In the genomic region with DNA sequence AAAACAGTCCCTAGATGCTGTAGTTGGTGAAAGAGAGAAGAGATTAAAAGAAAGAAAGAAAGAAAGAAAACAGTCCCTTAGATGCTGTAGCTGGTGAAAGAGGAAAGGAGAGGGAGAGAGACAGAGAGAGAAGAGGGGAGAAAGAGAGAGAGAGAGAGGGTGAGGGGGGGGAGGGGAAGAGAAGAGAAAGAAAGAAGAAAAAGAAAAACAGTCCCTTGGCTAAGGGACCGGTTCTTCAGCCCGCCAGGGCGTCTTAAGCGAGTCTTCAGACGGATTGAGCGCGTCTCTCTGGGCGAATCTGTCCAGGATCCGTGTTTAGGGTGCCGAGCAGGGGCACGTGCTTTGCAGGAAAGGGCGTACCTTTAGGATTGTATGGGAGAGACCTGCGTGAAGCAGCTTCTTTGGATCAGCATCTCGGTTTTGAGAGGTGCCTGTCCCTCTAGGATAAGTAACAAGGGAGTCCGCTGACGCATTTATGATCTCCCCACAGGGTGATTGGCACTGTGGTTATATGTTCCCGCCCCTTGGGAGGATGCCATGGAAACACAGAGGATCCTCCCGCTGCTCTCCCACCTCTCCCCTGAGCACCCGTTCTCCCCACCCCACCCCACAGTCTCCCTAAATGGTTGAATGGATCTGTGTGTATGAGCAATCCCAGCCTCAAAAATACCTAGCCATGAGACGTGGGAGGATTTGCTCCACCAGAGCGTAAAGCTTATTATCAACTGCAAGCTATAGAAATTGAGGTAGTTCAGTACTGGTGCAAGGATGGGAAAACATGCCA, we compare ENCODE assay signal across 2 cellular contexts.
A peak's percentile ranks its signal among the peaks of the same experiment; 100 is the strongest.
TF ChIP-seq lines count a peak whose summit lies in the region.

No MANE protein-coding gene starts in this region.

TF ChIP-seq in HEK293, 187 proteins besides CTCF, POLR2A, EP300 and RAD21 (continued from another document and continues in another):
- TF ChIP-seq, protein P1, sequence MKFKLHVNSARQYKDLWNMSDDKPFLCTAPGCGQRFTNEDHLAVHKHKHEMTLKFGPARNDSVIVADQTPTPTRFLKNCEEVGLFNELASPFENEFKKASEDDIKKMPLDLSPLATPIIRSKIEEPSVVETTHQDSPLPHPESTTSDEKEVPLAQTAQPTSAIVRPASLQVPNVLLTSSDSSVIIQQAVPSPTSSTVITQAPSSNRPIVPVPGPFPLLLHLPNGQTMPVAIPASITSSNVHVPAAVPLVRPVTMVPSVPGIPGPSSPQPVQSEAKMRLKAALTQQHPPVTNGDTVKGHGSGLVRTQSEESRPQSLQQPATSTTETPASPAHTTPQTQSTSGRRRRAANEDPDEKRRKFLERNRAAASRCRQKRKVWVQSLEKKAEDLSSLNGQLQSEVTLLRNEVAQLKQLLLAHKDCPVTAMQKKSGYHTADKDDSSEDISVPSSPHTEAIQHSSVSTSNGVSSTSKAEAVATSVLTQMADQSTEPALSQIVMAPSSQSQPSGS (tag by site-specific recombination; IDR thresholded peaks at IDR 0.05; ENCODE audit: low read depth), result no peak
- TF ChIP-seq ZNF623 (tag by site-specific recombination; IDR thresholded peaks at IDR 0.05), result 0 out of 2 replicates have a peak, but pooled peaks have one; percentile 13
- TF ChIP-seq, protein P2, sequence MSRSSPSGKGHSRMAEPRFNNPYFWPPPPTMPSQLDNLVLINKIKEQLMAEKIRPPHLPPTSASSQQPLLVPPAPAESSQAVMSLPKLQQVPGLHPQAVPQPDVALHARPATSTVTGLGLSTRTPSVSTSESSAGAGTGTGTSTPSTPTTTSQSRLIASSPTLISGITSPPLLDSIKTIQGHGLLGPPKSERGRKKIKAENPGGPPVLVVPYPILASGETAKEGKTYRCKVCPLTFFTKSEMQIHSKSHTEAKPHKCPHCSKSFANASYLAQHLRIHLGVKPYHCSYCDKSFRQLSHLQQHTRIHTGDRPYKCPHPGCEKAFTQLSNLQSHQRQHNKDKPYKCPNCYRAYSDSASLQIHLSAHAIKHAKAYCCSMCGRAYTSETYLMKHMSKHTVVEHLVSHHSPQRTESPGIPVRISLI (tag by site-specific recombination; IDR thresholded peaks at IDR 0.05), result peak; percentile 97
- TF ChIP-seq ZNF473 (tag by site-specific recombination; IDR thresholded peaks at IDR 0.05), result no peak
- TF ChIP-seq ZNF114 (tag by site-specific recombination; IDR thresholded peaks at IDR 0.05), result no peak
- TF ChIP-seq, protein P3, sequence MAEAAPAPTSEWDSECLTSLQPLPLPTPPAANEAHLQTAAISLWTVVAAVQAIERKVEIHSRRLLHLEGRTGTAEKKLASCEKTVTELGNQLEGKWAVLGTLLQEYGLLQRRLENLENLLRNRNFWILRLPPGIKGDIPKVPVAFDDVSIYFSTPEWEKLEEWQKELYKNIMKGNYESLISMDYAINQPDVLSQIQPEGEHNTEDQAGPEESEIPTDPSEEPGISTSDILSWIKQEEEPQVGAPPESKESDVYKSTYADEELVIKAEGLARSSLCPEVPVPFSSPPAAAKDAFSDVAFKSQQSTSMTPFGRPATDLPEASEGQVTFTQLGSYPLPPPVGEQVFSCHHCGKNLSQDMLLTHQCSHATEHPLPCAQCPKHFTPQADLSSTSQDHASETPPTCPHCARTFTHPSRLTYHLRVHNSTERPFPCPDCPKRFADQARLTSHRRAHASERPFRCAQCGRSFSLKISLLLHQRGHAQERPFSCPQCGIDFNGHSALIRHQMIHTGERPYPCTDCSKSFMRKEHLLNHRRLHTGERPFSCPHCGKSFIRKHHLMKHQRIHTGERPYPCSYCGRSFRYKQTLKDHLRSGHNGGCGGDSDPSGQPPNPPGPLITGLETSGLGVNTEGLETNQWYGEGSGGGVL (tag by site-specific recombination; IDR thresholded peaks at IDR 0.05), result peak; percentile 87
- no peak for TF ChIP-seq OSR2 (tag by site-specific recombination; IDR thresholded peaks at IDR 0.05)
- TF ChIP-seq ZNF416 (tag by site-specific recombination; IDR thresholded peaks at IDR 0.05), result no peak
- TF ChIP-seq, protein P4, sequence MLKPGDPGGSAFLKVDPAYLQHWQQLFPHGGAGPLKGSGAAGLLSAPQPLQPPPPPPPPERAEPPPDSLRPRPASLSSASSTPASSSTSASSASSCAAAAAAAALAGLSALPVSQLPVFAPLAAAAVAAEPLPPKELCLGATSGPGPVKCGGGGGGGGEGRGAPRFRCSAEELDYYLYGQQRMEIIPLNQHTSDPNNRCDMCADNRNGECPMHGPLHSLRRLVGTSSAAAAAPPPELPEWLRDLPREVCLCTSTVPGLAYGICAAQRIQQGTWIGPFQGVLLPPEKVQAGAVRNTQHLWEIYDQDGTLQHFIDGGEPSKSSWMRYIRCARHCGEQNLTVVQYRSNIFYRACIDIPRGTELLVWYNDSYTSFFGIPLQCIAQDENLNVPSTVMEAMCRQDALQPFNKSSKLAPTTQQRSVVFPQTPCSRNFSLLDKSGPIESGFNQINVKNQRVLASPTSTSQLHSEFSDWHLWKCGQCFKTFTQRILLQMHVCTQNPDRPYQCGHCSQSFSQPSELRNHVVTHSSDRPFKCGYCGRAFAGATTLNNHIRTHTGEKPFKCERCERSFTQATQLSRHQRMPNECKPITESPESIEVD (tag by site-specific recombination; IDR thresholded peaks at IDR 0.05), result no peak
- TF ChIP-seq, protein P5, sequence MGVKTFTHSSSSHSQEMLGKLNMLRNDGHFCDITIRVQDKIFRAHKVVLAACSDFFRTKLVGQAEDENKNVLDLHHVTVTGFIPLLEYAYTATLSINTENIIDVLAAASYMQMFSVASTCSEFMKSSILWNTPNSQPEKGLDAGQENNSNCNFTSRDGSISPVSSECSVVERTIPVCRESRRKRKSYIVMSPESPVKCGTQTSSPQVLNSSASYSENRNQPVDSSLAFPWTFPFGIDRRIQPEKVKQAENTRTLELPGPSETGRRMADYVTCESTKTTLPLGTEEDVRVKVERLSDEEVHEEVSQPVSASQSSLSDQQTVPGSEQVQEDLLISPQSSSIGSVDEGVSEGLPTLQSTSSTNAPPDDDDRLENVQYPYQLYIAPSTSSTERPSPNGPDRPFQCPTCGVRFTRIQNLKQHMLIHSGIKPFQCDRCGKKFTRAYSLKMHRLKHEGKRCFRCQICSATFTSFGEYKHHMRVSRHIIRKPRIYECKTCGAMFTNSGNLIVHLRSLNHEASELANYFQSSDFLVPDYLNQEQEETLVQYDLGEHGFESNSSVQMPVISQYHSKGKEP (tag by site-specific recombination; IDR thresholded peaks at IDR 0.05), result no peak
- no peak for TF ChIP-seq ZNF133 (tag by site-specific recombination; IDR thresholded peaks at IDR 0.05)
- 0 out of 2 replicates have a peak, but pooled peaks have one; percentile 50 for TF ChIP-seq ZNF561 (tag by site-specific recombination; IDR thresholded peaks at IDR 0.05; ENCODE audit: borderline replicate concordance)
- TF ChIP-seq KLF7 (tag by site-specific recombination; IDR thresholded peaks at IDR 0.05; ENCODE audit: borderline replicate concordance), result no peak
- TF ChIP-seq ZNF626 (tag by site-specific recombination; IDR thresholded peaks at IDR 0.05), result no peak
- no peak for TF ChIP-seq ZFP41 (tag by site-specific recombination; IDR thresholded peaks at IDR 0.05; ENCODE audit: borderline replicate concordance)
- no peak for TF ChIP-seq ZSCAN23 (tag by site-specific recombination; IDR thresholded peaks at IDR 0.05)
- TF ChIP-seq ZNF544 (tag by site-specific recombination; IDR thresholded peaks at IDR 0.05), result no peak
- no peak for TF ChIP-seq ZNF221 (tag by site-specific recombination; IDR thresholded peaks at IDR 0.05; ENCODE audit: borderline replicate concordance)
- no peak for TF ChIP-seq ZNF23 (tag by site-specific recombination; IDR thresholded peaks at IDR 0.05; ENCODE audit: borderline replicate concordance)
- TF ChIP-seq ZBTB20 (tag by site-specific recombination; IDR thresholded peaks at IDR 0.05), result peak; percentile 15; the same call in 1 of the 2 replicates
- TF ChIP-seq ZNF324 (tag by site-specific recombination; IDR thresholded peaks at IDR 0.05), result no peak
- TF ChIP-seq ZNF37A (tag by site-specific recombination; IDR thresholded peaks at IDR 0.05), result no peak
- TF ChIP-seq ZNF366 (tag by site-specific recombination; conservative IDR thresholded peaks at IDR 0.05), result peak; percentile 95

TF ChIP-seq in GM12878, 131 proteins besides CTCF, POLR2A, EP300 and RAD21 (continued from another document and continues in another):
- TF ChIP-seq, protein P6, sequence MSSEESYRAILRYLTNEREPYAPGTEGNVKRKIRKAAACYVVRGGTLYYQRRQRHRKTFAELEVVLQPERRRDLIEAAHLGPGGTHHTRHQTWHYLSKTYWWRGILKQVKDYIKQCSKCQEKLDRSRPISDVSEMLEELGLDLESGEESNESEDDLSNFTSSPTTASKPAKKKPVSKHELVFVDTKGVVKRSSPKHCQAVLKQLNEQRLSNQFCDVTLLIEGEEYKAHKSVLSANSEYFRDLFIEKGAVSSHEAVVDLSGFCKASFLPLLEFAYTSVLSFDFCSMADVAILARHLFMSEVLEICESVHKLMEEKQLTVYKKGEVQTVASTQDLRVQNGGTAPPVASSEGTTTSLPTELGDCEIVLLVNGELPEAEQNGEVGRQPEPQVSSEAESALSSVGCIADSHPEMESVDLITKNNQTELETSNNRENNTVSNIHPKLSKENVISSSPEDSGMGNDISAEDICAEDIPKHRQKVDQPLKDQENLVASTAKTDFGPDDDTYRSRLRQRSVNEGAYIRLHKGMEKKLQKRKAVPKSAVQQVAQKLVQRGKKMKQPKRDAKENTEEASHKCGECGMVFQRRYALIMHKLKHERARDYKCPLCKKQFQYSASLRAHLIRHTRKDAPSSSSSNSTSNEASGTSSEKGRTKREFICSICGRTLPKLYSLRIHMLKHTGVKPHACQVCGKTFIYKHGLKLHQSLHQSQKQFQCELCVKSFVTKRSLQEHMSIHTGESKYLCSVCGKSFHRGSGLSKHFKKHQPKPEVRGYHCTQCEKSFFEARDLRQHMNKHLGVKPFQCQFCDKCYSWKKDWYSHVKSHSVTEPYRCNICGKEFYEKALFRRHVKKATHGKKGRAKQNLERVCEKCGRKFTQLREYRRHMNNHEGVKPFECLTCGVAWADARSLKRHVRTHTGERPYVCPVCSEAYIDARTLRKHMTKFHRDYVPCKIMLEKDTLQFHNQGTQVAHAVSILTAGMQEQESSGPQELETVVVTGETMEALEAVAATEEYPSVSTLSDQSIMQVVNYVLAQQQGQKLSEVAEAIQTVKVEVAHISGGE (CRISPR knock-in tag; IDR thresholded peaks at IDR 0.05), result no peak
- TF ChIP-seq STAT1 (conservative IDR thresholded peaks at IDR 0.05) (no peak), FOXK2 (IDR thresholded peaks at IDR 0.05) (no peak), YBX1 (IDR thresholded peaks at IDR 0.05) (peak; percentile 58; the same call in 1 of the 2 replicates), GABPA (IDR thresholded peaks at IDR 0.05; ENCODE audit: low read depth) (no peak), BHLHE40 (IDR thresholded peaks at IDR 0.05; ENCODE audit: borderline replicate concordance in 1 of 2, low read depth in 2 of 2, low read length in 1 of 2) (peak; percentile 67 to 88), MYC (IDR thresholded peaks at IDR 0.05; ENCODE audit: insufficient read depth, insufficient read length, insufficient replicate concordance, low read length, severe bottlenecking) (no peak), MEF2B (IDR thresholded peaks at IDR 0.05; ENCODE audit: partially characterized antibody, poor library complexity, severe bottlenecking) (peak; percentile 83), ZNF24 (IDR thresholded peaks at IDR 0.05) (no peak), SUPT20H (IDR thresholded peaks at IDR 0.05; ENCODE audit: borderline replicate concordance, control insufficient read depth, low read depth, low read length) (no peak), SMARCA5 (IDR thresholded peaks at IDR 0.05) (0 out of 2 replicates have a peak, but pooled peaks have one; percentile 29), NFYA (IDR thresholded peaks at IDR 0.05; ENCODE audit: borderline replicate concordance, low read depth, low read length) (no peak), MEF2A (IDR thresholded peaks at IDR 0.05; ENCODE audit: insufficient read depth, low read depth, low read length) (peak; percentile 83)
- TF ChIP-seq, protein P7, sequence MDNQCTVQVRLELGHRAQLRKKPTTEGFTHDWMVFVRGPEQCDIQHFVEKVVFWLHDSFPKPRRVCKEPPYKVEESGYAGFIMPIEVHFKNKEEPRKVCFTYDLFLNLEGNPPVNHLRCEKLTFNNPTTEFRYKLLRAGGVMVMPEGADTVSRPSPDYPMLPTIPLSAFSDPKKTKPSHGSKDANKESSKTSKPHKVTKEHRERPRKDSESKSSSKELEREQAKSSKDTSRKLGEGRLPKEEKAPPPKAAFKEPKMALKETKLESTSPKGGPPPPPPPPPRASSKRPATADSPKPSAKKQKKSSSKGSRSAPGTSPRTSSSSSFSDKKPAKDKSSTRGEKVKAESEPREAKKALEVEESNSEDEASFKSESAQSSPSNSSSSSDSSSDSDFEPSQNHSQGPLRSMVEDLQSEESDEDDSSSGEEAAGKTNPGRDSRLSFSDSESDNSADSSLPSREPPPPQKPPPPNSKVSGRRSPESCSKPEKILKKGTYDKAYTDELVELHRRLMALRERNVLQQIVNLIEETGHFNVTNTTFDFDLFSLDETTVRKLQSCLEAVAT (IDR thresholded peaks at IDR 0.05), result peak; percentile 98
- TF ChIP-seq, protein P8, sequence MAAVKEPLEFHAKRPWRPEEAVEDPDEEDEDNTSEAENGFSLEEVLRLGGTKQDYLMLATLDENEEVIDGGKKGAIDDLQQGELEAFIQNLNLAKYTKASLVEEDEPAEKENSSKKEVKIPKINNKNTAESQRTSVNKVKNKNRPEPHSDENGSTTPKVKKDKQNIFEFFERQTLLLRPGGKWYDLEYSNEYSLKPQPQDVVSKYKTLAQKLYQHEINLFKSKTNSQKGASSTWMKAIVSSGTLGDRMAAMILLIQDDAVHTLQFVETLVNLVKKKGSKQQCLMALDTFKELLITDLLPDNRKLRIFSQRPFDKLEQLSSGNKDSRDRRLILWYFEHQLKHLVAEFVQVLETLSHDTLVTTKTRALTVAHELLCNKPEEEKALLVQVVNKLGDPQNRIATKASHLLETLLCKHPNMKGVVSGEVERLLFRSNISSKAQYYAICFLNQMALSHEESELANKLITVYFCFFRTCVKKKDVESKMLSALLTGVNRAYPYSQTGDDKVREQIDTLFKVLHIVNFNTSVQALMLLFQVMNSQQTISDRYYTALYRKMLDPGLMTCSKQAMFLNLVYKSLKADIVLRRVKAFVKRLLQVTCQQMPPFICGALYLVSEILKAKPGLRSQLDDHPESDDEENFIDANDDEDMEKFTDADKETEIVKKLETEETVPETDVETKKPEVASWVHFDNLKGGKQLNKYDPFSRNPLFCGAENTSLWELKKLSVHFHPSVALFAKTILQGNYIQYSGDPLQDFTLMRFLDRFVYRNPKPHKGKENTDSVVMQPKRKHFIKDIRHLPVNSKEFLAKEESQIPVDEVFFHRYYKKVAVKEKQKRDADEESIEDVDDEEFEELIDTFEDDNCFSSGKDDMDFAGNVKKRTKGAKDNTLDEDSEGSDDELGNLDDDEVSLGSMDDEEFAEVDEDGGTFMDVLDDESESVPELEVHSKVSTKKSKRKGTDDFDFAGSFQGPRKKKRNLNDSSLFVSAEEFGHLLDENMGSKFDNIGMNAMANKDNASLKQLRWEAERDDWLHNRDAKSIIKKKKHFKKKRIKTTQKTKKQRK (IDR thresholded peaks at IDR 0.05; ENCODE audit: low read depth, low read length), result no peak
- TF ChIP-seq, protein P9, sequence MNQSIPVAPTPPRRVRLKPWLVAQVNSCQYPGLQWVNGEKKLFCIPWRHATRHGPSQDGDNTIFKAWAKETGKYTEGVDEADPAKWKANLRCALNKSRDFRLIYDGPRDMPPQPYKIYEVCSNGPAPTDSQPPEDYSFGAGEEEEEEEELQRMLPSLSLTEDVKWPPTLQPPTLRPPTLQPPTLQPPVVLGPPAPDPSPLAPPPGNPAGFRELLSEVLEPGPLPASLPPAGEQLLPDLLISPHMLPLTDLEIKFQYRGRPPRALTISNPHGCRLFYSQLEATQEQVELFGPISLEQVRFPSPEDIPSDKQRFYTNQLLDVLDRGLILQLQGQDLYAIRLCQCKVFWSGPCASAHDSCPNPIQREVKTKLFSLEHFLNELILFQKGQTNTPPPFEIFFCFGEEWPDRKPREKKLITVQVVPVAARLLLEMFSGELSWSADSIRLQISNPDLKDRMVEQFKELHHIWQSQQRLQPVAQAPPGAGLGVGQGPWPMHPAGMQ (IDR thresholded peaks at IDR 0.05; ENCODE audit: borderline replicate concordance), result no peak
